Comparison of ENCODE assay signal across 17 cellular contexts in genomic region chr1:230142608-230143209, GRCh38.
DNase-seq lines count a peak whose midpoint lies in the region; ATAC-seq, FAIRE-seq and TF ChIP-seq lines count a peak whose summit lies in the region.
"Had no signal": no experiment of that assay in that cellular context is flagged by ENCODE, and none has a peak within 500 bp of the region (broad histone marks: within the 10 kb centered on the region; RNA-seq: fewer than 3 reads in every experiment).

No MANE protein-coding gene starts in this region.

- no peak overlapping the region for H2AFZ ChIP-seq in astrocyte (ENCODE audit: low read depth, low read length)

- H3K9me3 ChIP-seq in astrocyte (ENCODE audit: insufficient read depth, low read depth, low read length): no peaks in the 10 kb centered on the region
- H3K9me3 ChIP-seq in Caco-2: no peaks in the 10 kb centered on the region
- H3K9me3 ChIP-seq in psoas muscle: no peaks in the 10 kb centered on the region

- H3K27me3 Mint-ChIP-seq in stimulated activated naive CD8-positive, alpha-beta T cell treated with anti-CD3 and anti-CD28 coated beads, Interleukin-15, amount 100 ng/mL, for 72 hours: no peaks in the 10 kb centered on the region
- H3K27me3 Mint-ChIP-seq in astrocyte (ENCODE audit: low read depth, unreplicated experiment) (no peaks in the 10 kb centered on the region), memory B cell (no peaks in the 10 kb centered on the region), Caco-2 (ENCODE audit: insufficient read depth, unreplicated experiment) (no peaks in the 10 kb centered on the region)
- H3K27me3 Mint-ChIP-seq: CD4-positive, alpha-beta memory T cell had no signal

- peaks cover 92% of the 10 kb centered on the region for H3K4me1 Mint-ChIP-seq in stimulated activated naive CD8-positive, alpha-beta T cell treated with anti-CD3 and anti-CD28 coated beads, Interleukin-15, amount 100 ng/mL, for 72 hours
- H3K4me1 Mint-ChIP-seq in astrocyte (ENCODE audit: low read depth, unreplicated experiment) (peaks cover 87% of the 10 kb centered on the region), memory B cell (peaks cover 32% of the 10 kb centered on the region), Caco-2 (ENCODE audit: low read depth, unreplicated experiment) (peaks cover 3% of the 10 kb centered on the region)

- intact Hi-C loops in Caco-2 (cut with micrococcal nuclease; ENCODE audit: unreplicated experiment): loop anchor here (5.0 kb wide), 1 partner anchor 75 kb away; the partner anchor contains the start of gene GALNT2
- intact Hi-C loops in psoas muscle (cut with DNase I): no loop called here

- no peak for ATAC-seq in stimulated activated naive CD8-positive, alpha-beta T cell treated with anti-CD3 and anti-CD28 coated beads, Interleukin-15, amount 100 ng/mL, for 72 hours
- ATAC-seq in stimulated activated naive CD8-positive, alpha-beta T cell treated with anti-CD3 and anti-CD28 coated beads, Interleukin-15, Interleukin-2, amounts not matched to agents 100 U/mL and 50 U/mL, for 24 hours: no peak
- ATAC-seq in memory B cell (ENCODE audit: low read depth) (no peak), HG02763 (IDR thresholded peaks at IDR 0.05; ENCODE audit: unreplicated experiment) (no peak), psoas muscle (no peak), HG03280 (IDR thresholded peaks at IDR 0.05; ENCODE audit: unreplicated experiment) (no peak)
- ATAC-seq: HCT116, HepG2 had no signal

- H3K4me2 ChIP-seq in astrocyte (ENCODE audit: low read length): no peak overlapping the region

- BruUV-seq in Caco-2 (replicated peaks; lab: Mats Ljungman, UMichigan): no TSS peak

- no peak overlapping the region for H3K4me3 ChIP-seq in astrocyte (ENCODE audit: insufficient read depth, low read depth, low read length)
- H3K4me3 ChIP-seq in Caco-2 (ENCODE audit: low read depth, low read length): no peak overlapping the region
- H3K4me3 ChIP-seq in psoas muscle: no peak overlapping the region
- H3K4me3 ChIP-seq: skin epidermis had no signal

- POLR2A ChIA-PET in Caco-2 (lab: Charles Lee): no interaction called here

- H3K36me3 ChIP-seq in astrocyte (ENCODE audit: insufficient read depth, low read length) (no peaks in the 10 kb centered on the region), Caco-2 (ENCODE audit: control insufficient read depth, insufficient read depth, low read length) (no peaks in the 10 kb centered on the region; the same call in 1 of the 2 replicates), psoas muscle (ENCODE audit: insufficient read depth in 1 of 2, low read depth in 1 of 2) (no peaks in the 10 kb centered on the region)

- no peak overlapping the region for H3K4me3 Mint-ChIP-seq in stimulated activated naive CD8-positive, alpha-beta T cell treated with anti-CD3 and anti-CD28 coated beads, Interleukin-15, amount 100 ng/mL, for 72 hours
- H3K4me3 Mint-ChIP-seq in astrocyte (ENCODE audit: unreplicated experiment): peak overlapping the region; percentile 68
- no peak overlapping the region for H3K4me3 Mint-ChIP-seq in memory B cell
- H3K4me3 Mint-ChIP-seq in Caco-2 (ENCODE audit: unreplicated experiment): no peak overlapping the region
- H3K4me3 Mint-ChIP-seq: CD4-positive, alpha-beta memory T cell; immature natural killer cell had no signal

- H3K4me1 ChIP-seq in astrocyte (ENCODE audit: insufficient read depth, low read length): peaks cover 27% of the 10 kb centered on the region
- peaks cover 8% of the 10 kb centered on the region; the same call in 1 of the 2 replicates for H3K4me1 ChIP-seq in Caco-2
- H3K4me1 ChIP-seq in psoas muscle: peaks cover 84% of the 10 kb centered on the region

- H3K9ac ChIP-seq in astrocyte (ENCODE audit: low read length): no peak overlapping the region

- CTCF ChIA-PET in Caco-2 (lab: Charles Lee): no interaction called here

- peaks cover 94% of the 10 kb centered on the region for H3K79me2 ChIP-seq in astrocyte (ENCODE audit: insufficient read depth, low read length)

- no peaks in the 10 kb centered on the region for H3K9me3 Mint-ChIP-seq in stimulated activated naive CD8-positive, alpha-beta T cell treated with anti-CD3 and anti-CD28 coated beads, Interleukin-15, amount 100 ng/mL, for 72 hours
- H3K9me3 Mint-ChIP-seq in astrocyte (ENCODE audit: unreplicated experiment) (no peaks in the 10 kb centered on the region), memory B cell (no peaks in the 10 kb centered on the region), Caco-2 (ENCODE audit: unreplicated experiment) (no peaks in the 10 kb centered on the region)
- H3K9me3 Mint-ChIP-seq: CD4-positive, alpha-beta memory T cell; immature natural killer cell had no signal

- H3K27me3 ChIP-seq in astrocyte (ENCODE audit: insufficient read depth, low read length) (no peaks in the 10 kb centered on the region), Caco-2 (replicated peaks; ENCODE audit: control insufficient read depth, insufficient read depth, low read length) (no peaks in the 10 kb centered on the region), psoas muscle (ENCODE audit: insufficient read depth in 3 of 3, low read length in 2 of 3) (no peaks in the 10 kb centered on the region)

- peaks cover 96% of the 10 kb centered on the region for H4K20me1 ChIP-seq in astrocyte (ENCODE audit: insufficient read depth, low read length)

- FAIRE-seq in astrocyte (lab: Jason Lieb, UNC): no peak
- FAIRE-seq: HepG2 had no signal

- TF ChIP-seq CTCF in astrocyte (IDR thresholded peaks at IDR 0.05; ENCODE audit: insufficient read depth, low read depth, low read length): no peak
- TF ChIP-seq CTCF in Caco-2 (IDR thresholded peaks at IDR 0.05; ENCODE audit: insufficient read depth in 1 of 2, low read depth in 1 of 2, low read length in 1 of 2, severe bottlenecking in 1 of 2, unreplicated experiment in 1 of 2): no peak
- TF ChIP-seq CTCF in psoas muscle (IDR thresholded peaks at IDR 0.05): no peak

- WGBS in psoas muscle, 3 donors: 57 to 65% (median 60%) methylated on average over 5 of the region's 5 CpGs

- no peak for DNase-seq in stimulated activated naive CD8-positive, alpha-beta T cell treated with anti-CD3 and anti-CD28 coated beads, Interleukin-15, amount 100 ng/mL, for 72 hours
- DNase-seq in stimulated activated naive CD8-positive, alpha-beta T cell treated with anti-CD3 and anti-CD28 coated beads, Interleukin-15, Interleukin-2, amounts not matched to agents 100 U/mL and 50 U/mL, for 24 hours: no peak
- DNase-seq in astrocyte (ENCODE audit: low read depth) (peak; percentile 51), memory B cell (ENCODE audit: low spot score in 2 of 2) (no peak), Caco-2 (no peak), psoas muscle (no peak)
- DNase-seq: activated CD4-positive, alpha-beta T cell treated with anti-CD3 and anti-CD28 coated beads for 48 hours; activated effector memory CD4-positive, alpha-beta T cell treated with Interleukin-2 at 50 U/mL for 16 hours; CD4-positive, alpha-beta memory T cell; immature natural killer cell; NCI-H187 treated with DMSO at 0.1 percent for 48 hours; stimulated activated CD4-positive, alpha-beta T cell treated with anti-CD3 and anti-CD28 coated beads, Interleukin-4, amount 100 ng/mL, for 1 hour had no signal

- H3K27ac Mint-ChIP-seq in stimulated activated naive CD8-positive, alpha-beta T cell treated with anti-CD3 and anti-CD28 coated beads, Interleukin-15, amount 100 ng/mL, for 72 hours: peak overlapping the region; percentile 64 to 83
- H3K27ac Mint-ChIP-seq in astrocyte (ENCODE audit: unreplicated experiment) (peak overlapping the region; percentile 77), memory B cell (peak overlapping the region; percentile 20), Caco-2 (ENCODE audit: unreplicated experiment) (no peak overlapping the region)

- no peak overlapping the region for H3K27ac ChIP-seq in astrocyte (ENCODE audit: low read depth, low read length)
- no peak overlapping the region for H3K27ac ChIP-seq in psoas muscle
- H3K27ac ChIP-seq: skin epidermis had no signal

- H3K36me3 Mint-ChIP-seq in astrocyte (ENCODE audit: low read depth, unreplicated experiment) (peaks cover 13% of the 10 kb centered on the region), memory B cell (peaks cover 2% of the 10 kb centered on the region), Caco-2 (ENCODE audit: insufficient read depth, unreplicated experiment) (no peaks in the 10 kb centered on the region)
